Comparison of ENCODE assay signal across 12 cellular contexts in genomic region chr11:74730601-74731260, GRCh38. TPM values are rescaled to one million over a fixed set of nuclear protein-coding genes. Genes with fewer than 3 reads are reported as not detected.
DNase-seq lines count a peak whose midpoint lies in the region; ATAC-seq and TF ChIP-seq lines count a peak whose summit lies in the region.
"Had no signal": no experiment of that assay in that cellular context is flagged by ENCODE, and none has a peak within 500 bp of the region (broad histone marks: within the 10 kb centered on the region; RNA-seq: fewer than 3 reads in every experiment).

No MANE protein-coding gene starts in this region.

- no peak for TF ChIP-seq RAD21 in IMR-90 (IDR thresholded peaks at IDR 0.05; ENCODE audit: low read length)

- H2BK120ac ChIP-seq in IMR-90 (ENCODE audit: low read depth, low read length) = peak overlapping the region; percentile 18; the same call in 1 of the 2 replicates

- H2AK9ac ChIP-seq in IMR-90 (replicated peaks; ENCODE audit: low read depth, low read length, poor library complexity) = no peak overlapping the region

- H3K79me1 ChIP-seq in IMR-90 (ENCODE audit: low read depth in 1 of 2, low read length in 2 of 2) = no peaks in the 10 kb centered on the region

- TF ChIP-seq POLR2A in IMR-90 (IDR thresholded peaks at IDR 0.05; ENCODE audit: low read depth, low read length) (no peak), esophagus squamous epithelium (IDR thresholded peaks at IDR 0.05) (no peak)

- H2AFZ ChIP-seq in IMR-90 (replicated peaks; ENCODE audit: low read length, poor library complexity) = no peak overlapping the region

- H3K4me2 ChIP-seq in IMR-90 (ENCODE audit: low read depth, low read length) = peak overlapping the region; percentile 78

- no peak overlapping the region for H4K8ac ChIP-seq in IMR-90 (ENCODE audit: low read depth in 2 of 2, low read length in 2 of 2)

- no peak overlapping the region for H4K91ac ChIP-seq in IMR-90 (ENCODE audit: insufficient read depth, low read depth, low read length)

- 14% methylated on average over 16 of the region's 39 CpGs; no CpG with 5 or more reads in 1 of the 2 experiments for WGBS in IMR-90 (ENCODE audit: extremely low coverage in 2 of 2, insufficient read length in 1 of 2), 2 experiments
- 1 to 4% methylated on average over 23 of the region's 39 CpGs for WGBS in esophagus squamous epithelium, 2 donors

- no peak for TF ChIP-seq CTCF in AG04449 (IDR thresholded peaks at IDR 0.05; ENCODE audit: insufficient read depth, low read length, missing control alignments)
- no peak for TF ChIP-seq CTCF in IMR-90 (conservative IDR thresholded peaks at IDR 0.05; ENCODE audit: low read depth, low read length)
- no peak for TF ChIP-seq CTCF in esophagus squamous epithelium (IDR thresholded peaks at IDR 0.05)
- no peak for TF ChIP-seq CTCF in osteocyte (IDR thresholded peaks at IDR 0.05)

- ATAC-seq in IMR-90 (ENCODE audit: low read depth) (peak; percentile 25), GM19035 (IDR thresholded peaks at IDR 0.05; ENCODE audit: unreplicated experiment) (no peak), HG03139 (IDR thresholded peaks at IDR 0.05; ENCODE audit: unreplicated experiment) (no peak), GM21619 (IDR thresholded peaks at IDR 0.05; ENCODE audit: unreplicated experiment) (no peak)

- H2BK5ac ChIP-seq in IMR-90 (ENCODE audit: low read depth, low read length, poor library complexity, severe bottlenecking) = no peak overlapping the region

- H3K27ac ChIP-seq in IMR-90 (ENCODE audit: insufficient read depth, low read length) (no peak overlapping the region), esophagus squamous epithelium (peak overlapping the region in 1 of 4 donors; percentile 28)

- H4K5ac ChIP-seq in IMR-90 (ENCODE audit: low read depth, low read length) = no peak overlapping the region

- H2BK20ac ChIP-seq in IMR-90 (ENCODE audit: low read depth, low read length) = no peak overlapping the region

- H3K27me3 ChIP-seq in IMR-90 (ENCODE audit: control insufficient read depth, insufficient read depth, low read length) = peaks cover 61% of the 10 kb centered on the region
- peaks cover 0 to 66% (median 8%) of the 10 kb centered on the region in 4 donors for H3K27me3 ChIP-seq in esophagus squamous epithelium

- no peak overlapping the region for H3K14ac ChIP-seq in IMR-90 (replicated peaks; ENCODE audit: low read depth, low read length)

- H3K36me3 ChIP-seq in IMR-90 (ENCODE audit: control insufficient read depth, insufficient read depth, low read length) (no peaks in the 10 kb centered on the region), esophagus squamous epithelium (no peaks in the 10 kb centered on the region)

- H3K9me3 ChIP-seq in IMR-90 (ENCODE audit: control insufficient read depth, insufficient read depth, low read length) (no peaks in the 10 kb centered on the region), esophagus squamous epithelium (no peaks in the 10 kb centered on the region)

- no peak overlapping the region for H3K23ac ChIP-seq in IMR-90 (ENCODE audit: low read depth, low read length)

- no peak for DNase-seq in AG04449 (ENCODE audit: low read depth, low spot score)
- no peak for DNase-seq in IMR-90
- no peak for DNase-seq in esophagus squamous epithelium (lab: John Stamatoyannopoulos, UW)
- no peak for DNase-seq in osteocyte (ENCODE audit: extremely low spot score, unreplicated experiment)
- no peak for DNase-seq in NCI-H2081 treated with DMSO at 0.1 percent for 48 hours (lab: John Stamatoyannopoulos, UW)
- DNase-seq: activated T-cell treated with anti-CD3 and anti-CD28 coated beads, Interleukin-2, amount 50 U/mL, for 1 hour; CD4-positive, alpha-beta T cell; cerebellar nuclear complex; NCI-H345 had no signal

- H3K27ac Mint-ChIP-seq in osteocyte (ENCODE audit: unreplicated experiment) = no peak overlapping the region
- H3K27ac Mint-ChIP-seq: CD4-positive, alpha-beta T cell had no signal

- H3K9me3 Mint-ChIP-seq in osteocyte (ENCODE audit: unreplicated experiment) = no peaks in the 10 kb centered on the region
- H3K9me3 Mint-ChIP-seq: CD4-positive, alpha-beta T cell had no signal

- H3K9ac ChIP-seq in IMR-90 (ENCODE audit: low read depth, low read length) = no peak overlapping the region; the same call in 1 of the 2 replicates

- dilution Hi-C loops in IMR-90 (cut with HindIII; ENCODE audit: low sequenced_read_pairs, unreplicated experiment) = loop anchor here (25.0 kb wide), 1 partner anchor 118 kb away; no protein-coding TSS in a partner anchor

- peak overlapping the region; percentile 66 for H3K4me3 Mint-ChIP-seq in osteocyte (ENCODE audit: unreplicated experiment)
- H3K4me3 Mint-ChIP-seq: CD4-positive, alpha-beta T cell had no signal

- no peak overlapping the region for H3K56ac ChIP-seq in IMR-90 (ENCODE audit: extremely low read depth, insufficient read depth, low read length)

- no peak overlapping the region for H2BK15ac ChIP-seq in IMR-90 (ENCODE audit: low read depth, low read length)

- intact Hi-C loops in IMR-90 (cut with micrococcal nuclease) (no loop called here), esophagus squamous epithelium (cut with DNase I) (no loop called here)

- H3K36me3 Mint-ChIP-seq in osteocyte (ENCODE audit: unreplicated experiment) = no peaks in the 10 kb centered on the region

- H3K4me3 ChIP-seq in AG04449 (ENCODE audit: low read depth, low read length) (peak overlapping the region; percentile 27), IMR-90 (ENCODE audit: insufficient read depth, low read depth, low read length) (peak overlapping the region; percentile 45), esophagus squamous epithelium (peak overlapping the region in 3 of 4 donors; percentile 24 to 63 (median 40))

- H3K9me1 ChIP-seq in IMR-90 (ENCODE audit: insufficient read depth, low read length) = no peaks in the 10 kb centered on the region

- peaks cover 10% of the 10 kb centered on the region for H3K4me1 ChIP-seq in IMR-90 (ENCODE audit: control insufficient read depth, insufficient read depth, low read length)
- H3K4me1 ChIP-seq in esophagus squamous epithelium = peaks cover 0 to 27% (median 12%) of the 10 kb centered on the region in 3 donors

- CTCF ChIA-PET in AG04449 (lab: Yijun Ruan, JAX) = interaction anchor here (2.2 to 12.6 kb wide), 3 partner anchors 9 to 27 kb away, joined by 5 to 305 read pairs (median 122); no protein-coding TSS in a partner anchor
- CTCF ChIA-PET in IMR-90 (lab: Yijun Ruan, JAX) = interaction anchor here (1.1 kb wide), 1 partner anchor 10 kb away, joined by 3 read pairs; no protein-coding TSS in a partner anchor

- no peaks in the 10 kb centered on the region for H4K20me1 ChIP-seq in IMR-90 (ENCODE audit: insufficient read depth, low read length)

- in situ Hi-C loops in IMR-90 (cut with MboI; ENCODE audit: low sequenced_read_pairs) = loop anchor here (10.0 kb wide), 1 partner anchor 476 kb away; no protein-coding TSS in a partner anchor

- H2AK5ac ChIP-seq in IMR-90 (ENCODE audit: low read depth, low read length) = no peak overlapping the region

- H3K27me3 Mint-ChIP-seq in osteocyte (ENCODE audit: unreplicated experiment) = peaks cover 79% of the 10 kb centered on the region

- POLR2A ChIA-PET in AG04449 (lab: Yijun Ruan, JAX) (no interaction called here), IMR-90 (lab: Charles Lee; ENCODE audit: unreplicated experiment) (no interaction called here)

- no peak overlapping the region for H3K4ac ChIP-seq in IMR-90 (ENCODE audit: low read depth, low read length)

- BruUV-seq in IMR-90 (replicated peaks; lab: Mats Ljungman, UMichigan) = TSS peak; percentile 70

- peak overlapping the region; percentile 10; the same call in 1 of the 2 replicates for H3K18ac ChIP-seq in IMR-90 (ENCODE audit: low read depth, low read length)

- peaks cover 5% of the 10 kb centered on the region for H3K4me1 Mint-ChIP-seq in osteocyte (ENCODE audit: unreplicated experiment)

TF ChIP-seq in IMR-90, 13 proteins besides CTCF, POLR2A, EP300 and RAD21:
- TF ChIP-seq SMC3 (IDR thresholded peaks at IDR 0.05; ENCODE audit: low read depth, low read length) = no peak
- TF ChIP-seq ELK1 (IDR thresholded peaks at IDR 0.05; ENCODE audit: borderline replicate concordance, low read depth, low read length) = no peak
- TF ChIP-seq FOS (IDR thresholded peaks at IDR 0.05; ENCODE audit: low read depth, low read length) = no peak
- no peak for TF ChIP-seq RCOR1 (IDR thresholded peaks at IDR 0.05; ENCODE audit: insufficient replicate concordance, low read length)

RNA-seq across cellular contexts. Expression of gene CHRDL2, which starts 0.5 kb away (rescaled TPM):
- total RNA-seq in IMR-90 (2012; rRNA removed) = not detected in 2 replicates
- 0.37 and 0.80 TPM in 2 replicates for polyA plus RNA-seq in IMR-90 (2012; rRNA removed)
- 0.95 and 2.3 TPM in 2 replicates for polyA plus RNA-seq in IMR-90 (2012; cell fraction: cytosol; rRNA removed)
- polyA plus RNA-seq in IMR-90 (2012; cell fraction: nucleus; rRNA removed; ENCODE audit: low replicate concordance) = 0.64 and 0.66 TPM in 2 replicates
- under 1 TPM in 2 of 4 donors, not detected in 2; 0.19 to 0.97 TPM for total RNA-seq in esophagus squamous epithelium
- not detected in 2 replicates for total RNA-seq in osteocyte
- total RNA-seq: CD4-positive, alpha-beta T cell had no signal

RNA-seq across cellular contexts. Expression of gene RNF169, which starts 17.9 kb away (rescaled TPM):
- 23.3 and 28.1 TPM in 2 replicates for total RNA-seq in IMR-90 (2012; rRNA removed)
- 3.0 and 3.6 TPM in 2 replicates for polyA plus RNA-seq in IMR-90 (2012; rRNA removed)
- polyA plus RNA-seq in IMR-90 (2012; cell fraction: cytosol; rRNA removed) = 0.73 and 0.82 TPM in 2 replicates
- 1.2 and 7.6 TPM in 2 replicates for polyA plus RNA-seq in IMR-90 (2012; cell fraction: nucleus; rRNA removed; ENCODE audit: low replicate concordance)
- total RNA-seq in esophagus squamous epithelium = 10 to 100 TPM; 18.0 to 23.3 (median 19.2) TPM
- 15.5 and 16.3 TPM in 2 replicates for total RNA-seq in osteocyte
